22 cellular contexts compared by ENCODE assay signal in the genomic region with DNA sequence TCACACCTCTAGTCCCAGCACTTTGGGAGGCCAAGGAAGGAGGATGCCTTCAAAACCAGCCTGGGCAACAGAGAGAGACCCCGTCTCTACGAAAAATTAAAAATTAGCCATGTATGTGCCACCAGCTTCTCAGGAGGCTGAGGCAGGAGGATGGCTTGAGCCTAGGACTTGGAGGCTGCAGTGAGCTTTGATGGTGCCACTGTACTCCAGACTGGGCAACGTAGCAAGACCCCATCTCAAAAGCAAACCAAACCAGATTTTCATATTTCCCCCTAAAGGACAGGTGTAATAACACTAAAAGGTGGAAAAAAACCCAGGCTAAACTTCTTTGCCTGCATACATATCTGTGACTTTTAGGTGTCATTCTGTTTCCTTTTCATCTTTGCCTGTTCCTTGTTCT. TPM values are rescaled to one million over a fixed set of nuclear protein-coding genes. Genes with fewer than 3 reads are reported as not detected.
DNase-seq lines count a peak whose midpoint lies in the region; TF ChIP-seq lines count a peak whose summit lies in the region.
"Had no signal": no experiment of that assay in that cellular context is flagged by ENCODE, and none has a peak within 500 bp of the region (broad histone marks: within the 10 kb centered on the region; RNA-seq: fewer than 3 reads in every experiment).

No MANE protein-coding gene starts in this region.

- H3K4me1 Mint-ChIP-seq in Calu3 (ENCODE audit: low read depth, unreplicated experiment): peaks cover 29% of the 10 kb centered on the region
- peaks cover 42% of the 10 kb centered on the region for H3K4me1 Mint-ChIP-seq in chondrocyte (ENCODE audit: low read depth)

- H3K4me3 Mint-ChIP-seq in Calu3 (ENCODE audit: low read depth, unreplicated experiment) (no peak overlapping the region), chondrocyte (ENCODE audit: unreplicated experiment) (no peak overlapping the region)

- H3K36me3 Mint-ChIP-seq in Calu3 (ENCODE audit: insufficient read depth, unreplicated experiment): peaks cover 29% of the 10 kb centered on the region
- no peaks in the 10 kb centered on the region for H3K36me3 Mint-ChIP-seq in chondrocyte (ENCODE audit: low read depth)

- H3K27me3 Mint-ChIP-seq in Calu3 (ENCODE audit: unreplicated experiment): no peaks in the 10 kb centered on the region
- no peaks in the 10 kb centered on the region for H3K27me3 Mint-ChIP-seq in chondrocyte (ENCODE audit: low read depth)
- H3K27me3 Mint-ChIP-seq: CD4-positive, alpha-beta T cell had no signal

- peak overlapping the region; percentile 58 for H3K4ac ChIP-seq in trophoblast cell (ENCODE audit: low read depth, low read length)

- H3K27ac ChIP-seq in trophoblast cell (ENCODE audit: low read depth, low read length): no peak overlapping the region
- H3K27ac ChIP-seq: BLaER1, HL-60 had no signal

- CTCF ChIA-PET in Calu3 (lab: Charles Lee): no interaction called here

- peaks cover 34% of the 10 kb centered on the region for H3K79me2 ChIP-seq in trophoblast cell (ENCODE audit: control insufficient read depth, insufficient read depth, low read length, poor library complexity)

- H3K4me1 ChIP-seq in trophoblast cell (ENCODE audit: control insufficient read depth in 1 of 2, insufficient read depth in 2 of 2, low read length in 2 of 2): peaks cover 5 to 14% of the 10 kb centered on the region in 2 experiments

- TSS peak; percentile 10 for BruUV-seq in Calu3 (replicated peaks; lab: Mats Ljungman, UMichigan)

- H2BK120ac ChIP-seq in trophoblast cell (ENCODE audit: insufficient read depth, low read length, poor library complexity): no peak overlapping the region

- WGBS in trophoblast cell (ENCODE audit: extremely low coverage, insufficient coverage, insufficient read length): no CpG with 5 or more reads among the region's 3 CpGs

- no peak overlapping the region for H2AK5ac ChIP-seq in trophoblast cell (ENCODE audit: low read length)

- DNase-seq in Calu3: no peak
- DNase-seq in NB4 (ENCODE audit: low read depth): no peak
- no peak for DNase-seq in chondrocyte (ENCODE audit: low spot score)
- DNase-seq in trophoblast cell: no peak
- no peak for DNase-seq in amniotic stem cell (lab: John Stamatoyannopoulos, UW)
- DNase-seq in NCI-H146 treated with DMSO at 0.1 percent for 48 hours (lab: John Stamatoyannopoulos, UW; ENCODE audit: unreplicated experiment): no peak
- no peak for DNase-seq in erythroblast (lab: John Stamatoyannopoulos, UW)
- DNase-seq: CD4-positive, alpha-beta T cell; EL; GDM1; Kasumi-1; MG63; NCI-H1694 treated with DMSO at 0.1 percent for 48 hours; NCI-H2081; NCI-H2171; NCI-H226; NCI-H510A treated with DMSO at 0.1 percent for 48 hours; NCI-H748 treated with DMSO at 0.1 percent for 48 hours; SK-N-SH; SW 1271 had no signal

- H3K9me3 Mint-ChIP-seq in Calu3 (ENCODE audit: low read depth, unreplicated experiment) (no peaks in the 10 kb centered on the region), chondrocyte (ENCODE audit: low read depth) (no peaks in the 10 kb centered on the region)
- H3K9me3 Mint-ChIP-seq: CD4-positive, alpha-beta T cell had no signal

- no peak overlapping the region for H3K18ac ChIP-seq in trophoblast cell (ENCODE audit: low read length)

- intact Hi-C loops in Calu3 (cut with micrococcal nuclease; ENCODE audit: unreplicated experiment): no loop called here

- no peak overlapping the region for H3K4me2 ChIP-seq in trophoblast cell (ENCODE audit: low read length)
- H3K4me2 ChIP-seq: BLaER1, SK-N-SH had no signal

- no peak overlapping the region for H4K8ac ChIP-seq in trophoblast cell (ENCODE audit: low read depth, low read length)

- no peaks in the 10 kb centered on the region for H3K9me3 ChIP-seq in trophoblast cell (ENCODE audit: insufficient read depth, low read depth, low read length)
- H3K9me3 ChIP-seq: BLaER1, MG63, SK-N-SH had no signal

- no peak overlapping the region for H2BK12ac ChIP-seq in trophoblast cell (ENCODE audit: low read length)

- TF ChIP-seq CTCF in Calu3 (IDR thresholded peaks at IDR 0.05; ENCODE audit: unreplicated experiment): no peak
- TF ChIP-seq CTCF in NB4 (IDR thresholded peaks at IDR 0.05; ENCODE audit: low read depth, low read length): no peak
- TF ChIP-seq CTCF in chondrocyte (IDR thresholded peaks at IDR 0.05): no peak

- H3K36me3 ChIP-seq in trophoblast cell (ENCODE audit: control insufficient read depth in 1 of 2, insufficient read depth in 2 of 2, low read length in 2 of 2): peaks cover 0 to 6% of the 10 kb centered on the region in 2 experiments

- no peak for TF ChIP-seq POLR2A in NB4 (IDR thresholded peaks at IDR 0.05; ENCODE audit: extremely low read depth, insufficient read length)
- TF ChIP-seq POLR2A in erythroblast (IDR thresholded peaks at IDR 0.05; ENCODE audit: low read length): no peak

- H3K27ac Mint-ChIP-seq in Calu3 (ENCODE audit: unreplicated experiment): no peak overlapping the region
- peak overlapping the region; percentile 32 for H3K27ac Mint-ChIP-seq in chondrocyte (ENCODE audit: unreplicated experiment)
- H3K27ac Mint-ChIP-seq: CD4-positive, alpha-beta T cell had no signal

- no peak overlapping the region for H2AFZ ChIP-seq in trophoblast cell (ENCODE audit: insufficient read depth, low read length, poor library complexity)

- H3K23ac ChIP-seq in trophoblast cell (ENCODE audit: low read length): no peak overlapping the region

- no peak overlapping the region for H4K12ac ChIP-seq in trophoblast cell (ENCODE audit: low read depth, low read length)

- no peak overlapping the region for H2BK5ac ChIP-seq in trophoblast cell (ENCODE audit: low read depth, low read length, poor library complexity)

- H3K14ac ChIP-seq in trophoblast cell (ENCODE audit: low read length): no peak overlapping the region

- H4K91ac ChIP-seq in trophoblast cell (ENCODE audit: low read depth, low read length): no peak overlapping the region

- peaks cover 14% of the 10 kb centered on the region for H3K79me1 ChIP-seq in trophoblast cell (ENCODE audit: low read length)

- no peaks in the 10 kb centered on the region for H3K27me3 ChIP-seq in trophoblast cell (ENCODE audit: insufficient read depth, low read length)
- H3K27me3 ChIP-seq: BLaER1, MG63 had no signal

- H3K4me3 ChIP-seq in NB4 (ENCODE audit: low read depth, low read length) (peak overlapping the region; percentile 1), trophoblast cell (ENCODE audit: low read depth, low read length) (no peak overlapping the region)
- H3K4me3 ChIP-seq: BLaER1, MG63 had no signal

- no peak overlapping the region for H3K9ac ChIP-seq in trophoblast cell (ENCODE audit: low read length)
- H3K9ac ChIP-seq: BLaER1, SK-N-SH had no signal

RNA-seq across cellular contexts. Expression of a gene that starts 3.7 kb away (rescaled TPM):
- total RNA-seq in Calu3 (2022) (106 and 109 TPM in 2 replicates), chondrocyte (42.1 to 52.2 TPM (median 44.2 TPM) in 3 replicates)
- 77.1 and 81.6 TPM in 2 replicates for polyA plus RNA-seq in trophoblast cell (2013)
